In genomic region chr5:160233215-160233614, GRCh38 we compare ENCODE assay signal across 1 cellular context.
TF ChIP-seq lines count a peak whose summit lies in the region.

No MANE protein-coding gene starts in this region.

TF ChIP-seq in IMR-90, 13 proteins besides CTCF, POLR2A, EP300 and RAD21:
- TF ChIP-seq ELK1 (IDR thresholded peaks at IDR 0.05; ENCODE audit: borderline replicate concordance, low read depth, low read length) (no peak), CEBPB (IDR thresholded peaks at IDR 0.05; ENCODE audit: low read depth, low read length) (no peak), MAZ (IDR thresholded peaks at IDR 0.05; ENCODE audit: borderline replicate concordance, low read depth, low read length) (no peak), USF2 (IDR thresholded peaks at IDR 0.05; ENCODE audit: low read depth, low read length) (no peak), CHD1 (IDR thresholded peaks at IDR 0.05; ENCODE audit: low read depth, low read length) (no peak), RCOR1 (IDR thresholded peaks at IDR 0.05; ENCODE audit: insufficient replicate concordance, low read length) (no peak)
